Comparison of ENCODE assay signal across 8 cellular contexts in genomic region chr11:57424802-57425564, GRCh38. TPM values are rescaled to one million over a fixed set of nuclear protein-coding genes. Genes with fewer than 3 reads are reported as not detected.
A peak's percentile ranks its signal among the peaks of the same experiment; 100 is the strongest.
DNase-seq lines count a peak whose midpoint lies in the region; ATAC-seq and TF ChIP-seq lines count a peak whose summit lies in the region.

No MANE protein-coding gene starts in this region.

- peaks cover 5% of the 10 kb centered on the region for H3K36me3 Mint-ChIP-seq in chondrocyte (ENCODE audit: low read depth)

- no peaks in the 10 kb centered on the region for H3K9me3 ChIP-seq in mesodermal cell (ENCODE audit: control insufficient read depth, low read length)

- H3K9me3 Mint-ChIP-seq in chondrocyte (ENCODE audit: low read depth), result no peaks in the 10 kb centered on the region

- WGBS in mesodermal cell (ENCODE audit: insufficient coverage in 2 of 2), 2 experiments, result 76 to 80% methylated on average over 12 to 14 of the region's 15 CpGs

- peak overlapping the region; percentile 77 for H3K27ac Mint-ChIP-seq in chondrocyte (ENCODE audit: unreplicated experiment)

- H3K4me3 ChIP-seq in GM06990 (replicated peaks; ENCODE audit: low read depth, low read length) (peak overlapping the region; percentile 86), mesodermal cell (ENCODE audit: extremely low read depth, insufficient read depth, low read length, poor library complexity, severe bottlenecking) (no peak overlapping the region)

- peaks cover 1% of the 10 kb centered on the region for H3K27me3 Mint-ChIP-seq in chondrocyte (ENCODE audit: low read depth)

- H3K36me3 ChIP-seq in GM06990 (ENCODE audit: control insufficient read depth, insufficient read depth, low read length) (peaks cover 24% of the 10 kb centered on the region), mesodermal cell (ENCODE audit: control insufficient read depth, insufficient read depth, low read length) (peaks cover 17% of the 10 kb centered on the region)

- peaks cover 37% of the 10 kb centered on the region for H3K4me1 Mint-ChIP-seq in chondrocyte (ENCODE audit: low read depth)

- peak overlapping the region; percentile 57 for H3K27ac ChIP-seq in mesodermal cell (ENCODE audit: low read depth, low read length, severe bottlenecking)

- no peak for TF ChIP-seq CTCF in GM06990 (IDR thresholded peaks at IDR 0.05; ENCODE audit: insufficient read depth, low read length, poor library complexity, severe bottlenecking)
- TF ChIP-seq CTCF in chondrocyte (IDR thresholded peaks at IDR 0.05), result no peak

- peak; percentile 85 for ATAC-seq in GM21737 (IDR thresholded peaks at IDR 0.05; ENCODE audit: unreplicated experiment)

- DNase-seq in GM06990 (ENCODE audit: extremely low read depth, insufficient read length), result peak; percentile 86
- peak; percentile 96 for DNase-seq in LHCN-M2 (ENCODE audit: low read depth)
- peak; percentile 78 to 79 for DNase-seq in activated CD4-positive, alpha-beta T cell treated with anti-CD3 and anti-CD28 coated beads for 24 hours (ENCODE audit: low read depth in 2 of 2)
- no peak for DNase-seq in chondrocyte (ENCODE audit: low spot score)
- DNase-seq in stimulated activated CD8-positive, alpha-beta memory T cell treated with anti-CD3 and anti-CD28 coated beads, Interleukin-4, amount 100 ng/mL, for 1 hour (ENCODE audit: low read depth in 2 of 2, low spot score in 1 of 2), result peak; percentile 53 to 74
- DNase-seq in retina, result no peak

- peaks cover 30% of the 10 kb centered on the region for H3K4me1 ChIP-seq in mesodermal cell (ENCODE audit: control insufficient read depth, insufficient read depth, low read length, poor library complexity, severe bottlenecking)

- no peaks in the 10 kb centered on the region for H3K27me3 ChIP-seq in GM06990 (replicated peaks; ENCODE audit: control insufficient read depth, insufficient read depth, low read length)

- peak overlapping the region; percentile 9 for H3K4me3 Mint-ChIP-seq in chondrocyte (ENCODE audit: unreplicated experiment)

RNA-seq across cellular contexts. Expression of gene SLC43A3, which starts 1.9 kb away (rescaled TPM):
- total RNA-seq in LHCN-M2 (2014; rRNA removed) (113 and 153 TPM in 2 replicates), chondrocyte (10.8 to 12.6 TPM (median 12.4 TPM) in 3 replicates)
- 48.7 TPM for polyA plus RNA-seq in LHCN-M2 (2012)
- 19.2 TPM for polyA plus RNA-seq in mesodermal cell (2013, experiment 1 of 2)
- polyA plus RNA-seq in mesodermal cell (2013, experiment 2 of 2), result 14.5 TPM

RNA-seq across cellular contexts. Expression of gene PRG2, which starts 34.5 kb away (rescaled TPM):
- 0.06 TPM in 1 of 2 replicates, not detected in the other for total RNA-seq in LHCN-M2 (2014; rRNA removed)
- not detected for polyA plus RNA-seq in LHCN-M2 (2012)
- not detected in 3 replicates for total RNA-seq in chondrocyte
- 0.48 TPM for polyA plus RNA-seq in mesodermal cell (2013, experiment 1 of 2)
- polyA plus RNA-seq in mesodermal cell (2013, experiment 2 of 2), result not detected

RNA-seq across cellular contexts. Expression of gene RTN4RL2, which starts 35.3 kb away (rescaled TPM):
- total RNA-seq in LHCN-M2 (2014; rRNA removed) (0.23 and 0.38 TPM in 2 replicates), chondrocyte (0.31 to 0.57 TPM in 2 of 3 replicates, not detected in the other)
- polyA plus RNA-seq in LHCN-M2 (2012), result 0.11 TPM
- 2.5 TPM for polyA plus RNA-seq in mesodermal cell (2013, experiment 1 of 2)
- 1.9 TPM for polyA plus RNA-seq in mesodermal cell (2013, experiment 2 of 2)

RNA-seq across cellular contexts. Expression of gene PRG3, which starts 44.0 kb away (rescaled TPM):
- total RNA-seq in LHCN-M2 (2014; rRNA removed) (not detected in 2 replicates), chondrocyte (not detected in 3 replicates)
- not detected for polyA plus RNA-seq in LHCN-M2 (2012)
- polyA plus RNA-seq in mesodermal cell (2013, experiment 1 of 2), result not detected
- not detected for polyA plus RNA-seq in mesodermal cell (2013, experiment 2 of 2)

Comparison
In these comparisons a context has a peak if more than half of its experiments do, and no peak if none do; other contexts are left out.
1. DNase-seq: peak in GM06990 (single experiment), LHCN-M2 (single experiment), activated CD4-positive, alpha-beta T cell treated with anti-CD3 and anti-CD28 coated beads for 24 hours (2 of 2) and stimulated activated CD8-positive, alpha-beta memory T cell treated with anti-CD3 and anti-CD28 coated beads, Interleukin-4, amount 100 ng/mL, for 1 hour (2 of 2); none in chondrocyte (single experiment) and retina (single experiment).